In the genomic region with DNA sequence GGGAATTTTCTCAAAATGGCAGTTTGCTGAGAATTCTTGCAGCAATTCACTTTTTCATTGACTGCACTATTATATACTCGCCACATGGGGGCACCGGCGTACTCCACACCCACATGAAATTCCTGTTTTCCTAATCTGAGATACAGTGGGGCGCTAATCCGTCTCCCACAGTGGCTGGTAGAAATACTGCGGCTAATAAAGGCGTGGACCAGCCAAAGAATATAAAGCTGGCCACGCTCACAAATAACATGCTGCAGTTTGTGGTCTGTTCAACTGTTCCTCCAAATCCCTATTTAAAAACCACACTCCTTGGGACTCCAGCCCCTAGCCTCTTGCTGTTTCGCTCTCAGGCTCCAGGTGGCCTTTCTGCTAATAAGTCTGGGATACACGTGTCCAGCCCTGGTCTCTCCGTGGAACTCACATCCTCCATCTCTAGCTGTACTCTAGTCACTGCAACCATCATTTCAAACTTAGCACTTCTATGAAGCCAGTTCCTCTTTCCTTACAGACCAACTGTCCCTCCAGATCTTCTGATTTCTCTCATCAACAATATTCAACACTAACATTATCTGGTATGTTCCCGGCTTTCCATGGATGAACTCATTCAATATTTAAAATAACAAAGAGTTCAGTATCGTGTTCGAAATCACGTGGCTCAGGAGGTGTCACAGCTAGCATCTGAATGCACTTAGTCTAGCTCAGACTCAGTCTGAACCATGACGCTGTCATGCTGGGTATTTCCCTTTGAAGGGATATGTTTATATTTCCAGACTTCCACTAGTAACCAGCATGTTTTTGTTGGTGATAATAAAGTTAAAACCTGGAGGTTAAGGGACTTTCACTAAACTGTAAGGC, we compare ENCODE assay signal across 1 cellular context.
A peak's percentile ranks its signal among the peaks of the same experiment; 100 is the strongest.
TF ChIP-seq lines count a peak whose summit lies in the region.

No MANE protein-coding gene starts in this region.

TF ChIP-seq in K562, 482 proteins besides CTCF, POLR2A, EP300 and RAD21 (continued from another document):
- TF ChIP-seq, protein P1, sequence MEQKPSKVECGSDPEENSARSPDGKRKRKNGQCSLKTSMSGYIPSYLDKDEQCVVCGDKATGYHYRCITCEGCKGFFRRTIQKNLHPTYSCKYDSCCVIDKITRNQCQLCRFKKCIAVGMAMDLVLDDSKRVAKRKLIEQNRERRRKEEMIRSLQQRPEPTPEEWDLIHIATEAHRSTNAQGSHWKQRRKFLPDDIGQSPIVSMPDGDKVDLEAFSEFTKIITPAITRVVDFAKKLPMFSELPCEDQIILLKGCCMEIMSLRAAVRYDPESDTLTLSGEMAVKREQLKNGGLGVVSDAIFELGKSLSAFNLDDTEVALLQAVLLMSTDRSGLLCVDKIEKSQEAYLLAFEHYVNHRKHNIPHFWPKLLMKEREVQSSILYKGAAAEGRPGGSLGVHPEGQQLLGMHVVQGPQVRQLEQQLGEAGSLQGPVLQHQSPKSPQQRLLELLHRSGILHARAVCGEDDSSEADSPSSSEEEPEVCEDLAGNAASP (IDR thresholded peaks at IDR 0.05), result no peak
- TF ChIP-seq, protein P2, sequence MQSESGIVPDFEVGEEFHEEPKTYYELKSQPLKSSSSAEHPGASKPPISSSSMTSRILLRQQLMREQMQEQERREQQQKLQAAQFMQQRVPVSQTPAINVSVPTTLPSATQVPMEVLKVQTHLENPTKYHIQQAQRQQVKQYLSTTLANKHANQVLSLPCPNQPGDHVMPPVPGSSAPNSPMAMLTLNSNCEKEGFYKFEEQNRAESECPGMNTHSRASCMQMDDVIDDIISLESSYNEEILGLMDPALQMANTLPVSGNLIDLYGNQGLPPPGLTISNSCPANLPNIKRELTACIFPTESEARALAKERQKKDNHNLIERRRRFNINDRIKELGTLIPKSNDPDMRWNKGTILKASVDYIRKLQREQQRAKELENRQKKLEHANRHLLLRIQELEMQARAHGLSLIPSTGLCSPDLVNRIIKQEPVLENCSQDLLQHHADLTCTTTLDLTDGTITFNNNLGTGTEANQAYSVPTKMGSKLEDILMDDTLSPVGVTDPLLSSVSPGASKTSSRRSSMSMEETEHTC (IDR thresholded peaks at IDR 0.05), result no peak
- TF ChIP-seq TAF9B (IDR thresholded peaks at IDR 0.05; ENCODE audit: partially characterized antibody) (no peak), ARHGAP35 (IDR thresholded peaks at IDR 0.05; ENCODE audit: partially characterized antibody) (no peak), MTA2 (IDR thresholded peaks at IDR 0.05; ENCODE audit: low read depth) (no peak), L3MBTL2 (IDR thresholded peaks at IDR 0.05) (peak; percentile 72), ZSCAN32 (CRISPR knock-in tag; IDR thresholded peaks at IDR 0.05) (peak; percentile 87; the same call in 1 of the 2 replicates), CEBPG (CRISPR knock-in tag; IDR thresholded peaks at IDR 0.05) (no peak), CEBPG (tag; conservative IDR thresholded peaks at IDR 0.05 in 1 of 2, IDR thresholded peaks at IDR 0.05 in 1 of 2) (peak in 1 of 2 experiments; percentile 22; a peak in 1 of 4 replicates), KAT2B (IDR thresholded peaks at IDR 0.05; ENCODE audit: low read depth, low read length) (no peak), TCF7L2 (IDR thresholded peaks at IDR 0.05; ENCODE audit: low read depth, low read length) (no peak), ZNF436 (CRISPR knock-in tag; IDR thresholded peaks at IDR 0.05) (no peak)
- TF ChIP-seq, protein P3, sequence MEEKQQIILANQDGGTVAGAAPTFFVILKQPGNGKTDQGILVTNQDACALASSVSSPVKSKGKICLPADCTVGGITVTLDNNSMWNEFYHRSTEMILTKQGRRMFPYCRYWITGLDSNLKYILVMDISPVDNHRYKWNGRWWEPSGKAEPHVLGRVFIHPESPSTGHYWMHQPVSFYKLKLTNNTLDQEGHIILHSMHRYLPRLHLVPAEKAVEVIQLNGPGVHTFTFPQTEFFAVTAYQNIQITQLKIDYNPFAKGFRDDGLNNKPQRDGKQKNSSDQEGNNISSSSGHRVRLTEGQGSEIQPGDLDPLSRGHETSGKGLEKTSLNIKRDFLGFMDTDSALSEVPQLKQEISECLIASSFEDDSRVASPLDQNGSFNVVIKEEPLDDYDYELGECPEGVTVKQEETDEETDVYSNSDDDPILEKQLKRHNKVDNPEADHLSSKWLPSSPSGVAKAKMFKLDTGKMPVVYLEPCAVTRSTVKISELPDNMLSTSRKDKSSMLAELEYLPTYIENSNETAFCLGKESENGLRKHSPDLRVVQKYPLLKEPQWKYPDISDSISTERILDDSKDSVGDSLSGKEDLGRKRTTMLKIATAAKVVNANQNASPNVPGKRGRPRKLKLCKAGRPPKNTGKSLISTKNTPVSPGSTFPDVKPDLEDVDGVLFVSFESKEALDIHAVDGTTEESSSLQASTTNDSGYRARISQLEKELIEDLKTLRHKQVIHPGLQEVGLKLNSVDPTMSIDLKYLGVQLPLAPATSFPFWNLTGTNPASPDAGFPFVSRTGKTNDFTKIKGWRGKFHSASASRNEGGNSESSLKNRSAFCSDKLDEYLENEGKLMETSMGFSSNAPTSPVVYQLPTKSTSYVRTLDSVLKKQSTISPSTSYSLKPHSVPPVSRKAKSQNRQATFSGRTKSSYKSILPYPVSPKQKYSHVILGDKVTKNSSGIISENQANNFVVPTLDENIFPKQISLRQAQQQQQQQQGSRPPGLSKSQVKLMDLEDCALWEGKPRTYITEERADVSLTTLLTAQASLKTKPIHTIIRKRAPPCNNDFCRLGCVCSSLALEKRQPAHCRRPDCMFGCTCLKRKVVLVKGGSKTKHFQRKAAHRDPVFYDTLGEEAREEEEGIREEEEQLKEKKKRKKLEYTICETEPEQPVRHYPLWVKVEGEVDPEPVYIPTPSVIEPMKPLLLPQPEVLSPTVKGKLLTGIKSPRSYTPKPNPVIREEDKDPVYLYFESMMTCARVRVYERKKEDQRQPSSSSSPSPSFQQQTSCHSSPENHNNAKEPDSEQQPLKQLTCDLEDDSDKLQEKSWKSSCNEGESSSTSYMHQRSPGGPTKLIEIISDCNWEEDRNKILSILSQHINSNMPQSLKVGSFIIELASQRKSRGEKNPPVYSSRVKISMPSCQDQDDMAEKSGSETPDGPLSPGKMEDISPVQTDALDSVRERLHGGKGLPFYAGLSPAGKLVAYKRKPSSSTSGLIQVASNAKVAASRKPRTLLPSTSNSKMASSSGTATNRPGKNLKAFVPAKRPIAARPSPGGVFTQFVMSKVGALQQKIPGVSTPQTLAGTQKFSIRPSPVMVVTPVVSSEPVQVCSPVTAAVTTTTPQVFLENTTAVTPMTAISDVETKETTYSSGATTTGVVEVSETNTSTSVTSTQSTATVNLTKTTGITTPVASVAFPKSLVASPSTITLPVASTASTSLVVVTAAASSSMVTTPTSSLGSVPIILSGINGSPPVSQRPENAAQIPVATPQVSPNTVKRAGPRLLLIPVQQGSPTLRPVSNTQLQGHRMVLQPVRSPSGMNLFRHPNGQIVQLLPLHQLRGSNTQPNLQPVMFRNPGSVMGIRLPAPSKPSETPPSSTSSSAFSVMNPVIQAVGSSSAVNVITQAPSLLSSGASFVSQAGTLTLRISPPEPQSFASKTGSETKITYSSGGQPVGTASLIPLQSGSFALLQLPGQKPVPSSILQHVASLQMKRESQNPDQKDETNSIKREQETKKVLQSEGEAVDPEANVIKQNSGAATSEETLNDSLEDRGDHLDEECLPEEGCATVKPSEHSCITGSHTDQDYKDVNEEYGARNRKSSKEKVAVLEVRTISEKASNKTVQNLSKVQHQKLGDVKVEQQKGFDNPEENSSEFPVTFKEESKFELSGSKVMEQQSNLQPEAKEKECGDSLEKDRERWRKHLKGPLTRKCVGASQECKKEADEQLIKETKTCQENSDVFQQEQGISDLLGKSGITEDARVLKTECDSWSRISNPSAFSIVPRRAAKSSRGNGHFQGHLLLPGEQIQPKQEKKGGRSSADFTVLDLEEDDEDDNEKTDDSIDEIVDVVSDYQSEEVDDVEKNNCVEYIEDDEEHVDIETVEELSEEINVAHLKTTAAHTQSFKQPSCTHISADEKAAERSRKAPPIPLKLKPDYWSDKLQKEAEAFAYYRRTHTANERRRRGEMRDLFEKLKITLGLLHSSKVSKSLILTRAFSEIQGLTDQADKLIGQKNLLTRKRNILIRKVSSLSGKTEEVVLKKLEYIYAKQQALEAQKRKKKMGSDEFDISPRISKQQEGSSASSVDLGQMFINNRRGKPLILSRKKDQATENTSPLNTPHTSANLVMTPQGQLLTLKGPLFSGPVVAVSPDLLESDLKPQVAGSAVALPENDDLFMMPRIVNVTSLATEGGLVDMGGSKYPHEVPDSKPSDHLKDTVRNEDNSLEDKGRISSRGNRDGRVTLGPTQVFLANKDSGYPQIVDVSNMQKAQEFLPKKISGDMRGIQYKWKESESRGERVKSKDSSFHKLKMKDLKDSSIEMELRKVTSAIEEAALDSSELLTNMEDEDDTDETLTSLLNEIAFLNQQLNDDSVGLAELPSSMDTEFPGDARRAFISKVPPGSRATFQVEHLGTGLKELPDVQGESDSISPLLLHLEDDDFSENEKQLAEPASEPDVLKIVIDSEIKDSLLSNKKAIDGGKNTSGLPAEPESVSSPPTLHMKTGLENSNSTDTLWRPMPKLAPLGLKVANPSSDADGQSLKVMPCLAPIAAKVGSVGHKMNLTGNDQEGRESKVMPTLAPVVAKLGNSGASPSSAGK (IDR thresholded peaks at IDR 0.05), result peak; percentile 40
- TF ChIP-seq, protein P4, sequence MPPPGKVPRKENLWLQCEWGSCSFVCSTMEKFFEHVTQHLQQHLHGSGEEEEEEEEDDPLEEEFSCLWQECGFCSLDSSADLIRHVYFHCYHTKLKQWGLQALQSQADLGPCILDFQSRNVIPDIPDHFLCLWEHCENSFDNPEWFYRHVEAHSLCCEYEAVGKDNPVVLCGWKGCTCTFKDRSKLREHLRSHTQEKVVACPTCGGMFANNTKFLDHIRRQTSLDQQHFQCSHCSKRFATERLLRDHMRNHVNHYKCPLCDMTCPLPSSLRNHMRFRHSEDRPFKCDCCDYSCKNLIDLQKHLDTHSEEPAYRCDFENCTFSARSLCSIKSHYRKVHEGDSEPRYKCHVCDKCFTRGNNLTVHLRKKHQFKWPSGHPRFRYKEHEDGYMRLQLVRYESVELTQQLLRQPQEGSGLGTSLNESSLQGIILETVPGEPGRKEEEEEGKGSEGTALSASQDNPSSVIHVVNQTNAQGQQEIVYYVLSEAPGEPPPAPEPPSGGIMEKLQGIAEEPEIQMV (tag; conservative IDR thresholded peaks at IDR 0.05; ENCODE audit: low read depth), result no peak
- TF ChIP-seq, protein P5, sequence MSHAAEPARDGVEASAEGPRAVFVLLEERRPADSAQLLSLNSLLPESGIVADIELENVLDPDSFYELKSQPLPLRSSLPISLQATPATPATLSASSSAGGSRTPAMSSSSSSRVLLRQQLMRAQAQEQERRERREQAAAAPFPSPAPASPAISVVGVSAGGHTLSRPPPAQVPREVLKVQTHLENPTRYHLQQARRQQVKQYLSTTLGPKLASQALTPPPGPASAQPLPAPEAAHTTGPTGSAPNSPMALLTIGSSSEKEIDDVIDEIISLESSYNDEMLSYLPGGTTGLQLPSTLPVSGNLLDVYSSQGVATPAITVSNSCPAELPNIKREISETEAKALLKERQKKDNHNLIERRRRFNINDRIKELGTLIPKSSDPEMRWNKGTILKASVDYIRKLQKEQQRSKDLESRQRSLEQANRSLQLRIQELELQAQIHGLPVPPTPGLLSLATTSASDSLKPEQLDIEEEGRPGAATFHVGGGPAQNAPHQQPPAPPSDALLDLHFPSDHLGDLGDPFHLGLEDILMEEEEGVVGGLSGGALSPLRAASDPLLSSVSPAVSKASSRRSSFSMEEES (CRISPR knock-in tag; IDR thresholded peaks at IDR 0.05), result no peak
- TF ChIP-seq, protein P6, sequence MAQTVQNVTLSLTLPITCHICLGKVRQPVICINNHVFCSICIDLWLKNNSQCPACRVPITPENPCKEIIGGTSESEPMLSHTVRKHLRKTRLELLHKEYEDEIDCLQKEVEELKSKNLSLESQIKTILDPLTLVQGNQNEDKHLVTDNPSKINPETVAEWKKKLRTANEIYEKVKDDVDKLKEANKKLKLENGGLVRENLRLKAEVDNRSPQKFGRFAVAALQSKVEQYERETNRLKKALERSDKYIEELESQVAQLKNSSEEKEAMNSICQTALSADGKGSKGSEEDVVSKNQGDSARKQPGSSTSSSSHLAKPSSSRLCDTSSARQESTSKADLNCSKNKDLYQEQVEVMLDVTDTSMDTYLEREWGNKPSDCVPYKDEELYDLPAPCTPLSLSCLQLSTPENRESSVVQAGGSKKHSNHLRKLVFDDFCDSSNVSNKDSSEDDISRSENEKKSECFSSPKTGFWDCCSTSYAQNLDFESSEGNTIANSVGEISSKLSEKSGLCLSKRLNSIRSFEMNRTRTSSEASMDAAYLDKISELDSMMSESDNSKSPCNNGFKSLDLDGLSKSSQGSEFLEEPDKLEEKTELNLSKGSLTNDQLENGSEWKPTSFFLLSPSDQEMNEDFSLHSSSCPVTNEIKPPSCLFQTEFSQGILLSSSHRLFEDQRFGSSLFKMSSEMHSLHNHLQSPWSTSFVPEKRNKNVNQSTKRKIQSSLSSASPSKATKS (CRISPR knock-in tag; IDR thresholded peaks at IDR 0.05), result no peak
TF ChIP-seq in K562: peak in this region for 47.
